8 cellular contexts compared by ENCODE assay signal in genomic region chr9:127450170-127450830, GRCh38. TPM values are rescaled to one million over a fixed set of nuclear protein-coding genes. Genes with fewer than 3 reads are reported as not detected.
DNase-seq lines count a peak whose midpoint lies in the region; ATAC-seq lines count a peak whose summit lies in the region.

No MANE protein-coding gene starts in this region.

- H3K4me2 ChIP-seq in skeletal muscle satellite cell (ENCODE audit: low read length), result peak overlapping the region; percentile 99

- POLR2A ChIA-PET in CD4-positive, alpha-beta memory T cell (lab: Charles Lee; ENCODE audit: partially characterized antibody), result interaction anchor here (0.8 to 4.1 kb wide), 40 partner anchors 10 to 800 kb away, joined by 3 to 67 read pairs (median 5); partner anchors contain the start of genes PTRH1, RALGPS1, SH2D3C and SLC2A8

- CTCF ChIA-PET in CD4-positive, alpha-beta memory T cell (lab: Charles Lee; ENCODE audit: partially characterized antibody), result interaction anchor here (0.9 to 1.4 kb wide), 5 partner anchors 11 to 226 kb away, joined by 3 to 6 read pairs (median 5); partner anchors contain the start of gene SLC2A8

- peaks cover 27 to 62% (median 38%) of the 10 kb centered on the region in 4 donors for H3K4me1 Mint-ChIP-seq in CD4-positive, alpha-beta memory T cell
- H3K4me1 Mint-ChIP-seq in activated naive CD8-positive, alpha-beta T cell treated with anti-CD3 and anti-CD28 coated beads for 36 hours, result peaks cover 39% of the 10 kb centered on the region

- H3K27me3 ChIP-seq in CD4-positive, alpha-beta memory T cell (ENCODE audit: insufficient read depth, low read length), result no peaks in the 10 kb centered on the region
- no peaks in the 10 kb centered on the region for H3K27me3 ChIP-seq in skeletal muscle satellite cell (ENCODE audit: control insufficient read depth, insufficient read depth, low read length)

- peak overlapping the region; percentile 95 to 99 (median 96) for H3K4me3 Mint-ChIP-seq in CD4-positive, alpha-beta memory T cell
- peak overlapping the region; percentile 96 for H3K4me3 Mint-ChIP-seq in activated naive CD8-positive, alpha-beta T cell treated with anti-CD3 and anti-CD28 coated beads for 36 hours

- intact Hi-C loops in CD4-positive, alpha-beta memory T cell (cut with micrococcal nuclease), result loop anchor here (2.0 to 5.0 kb wide), 8 partner anchors 53 to 335 kb away; partner anchors contain the start of genes PTRH1, SLC2A8, TOR2A and TTC16
- intact Hi-C loops in posterior vena cava (cut with DNase I), result no loop called here

- H3K9me3 Mint-ChIP-seq in CD4-positive, alpha-beta memory T cell, result peaks cover 0 to 3% (median 0%) of the 10 kb centered on the region in 8 donors
- H3K9me3 Mint-ChIP-seq in activated naive CD8-positive, alpha-beta T cell treated with anti-CD3 and anti-CD28 coated beads for 36 hours, result peaks cover 8% of the 10 kb centered on the region

- H3K27ac ChIP-seq in CD4-positive, alpha-beta memory T cell (ENCODE audit: low read depth, low read length), result peak overlapping the region; percentile 83

- H3K36me3 Mint-ChIP-seq in CD4-positive, alpha-beta memory T cell, result peaks cover 37 to 66% of the 10 kb centered on the region in 2 donors
- H3K36me3 Mint-ChIP-seq in activated naive CD8-positive, alpha-beta T cell treated with anti-CD3 and anti-CD28 coated beads for 36 hours, result peaks cover 65% of the 10 kb centered on the region

- H3K9ac ChIP-seq in skeletal muscle satellite cell (ENCODE audit: low read depth, low read length), result peak overlapping the region; percentile 99

- H3K9me3 ChIP-seq in CD4-positive, alpha-beta memory T cell (ENCODE audit: control insufficient read depth in 1 of 2, low read length in 2 of 2), result no peaks in the 10 kb centered on the region
- peaks cover 9% of the 10 kb centered on the region for H3K9me3 ChIP-seq in skeletal muscle satellite cell (replicated peaks; ENCODE audit: low read length)

- peak overlapping the region; percentile 86 to 97 for H3K4me3 ChIP-seq in CD4-positive, alpha-beta memory T cell (ENCODE audit: low read length in 2 of 2)
- H3K4me3 ChIP-seq in skeletal muscle satellite cell (ENCODE audit: low read length), result peak overlapping the region; percentile 92

- DNase-seq in CD4-positive, alpha-beta memory T cell, result peak in 1 of 5 donors; percentile 22
- no peak for DNase-seq in activated naive CD8-positive, alpha-beta T cell treated with anti-CD3 and anti-CD28 coated beads for 36 hours
- peak; percentile 37 for DNase-seq in hepatic stellate cell (ENCODE audit: low spot score)
- no peak for DNase-seq in posterior vena cava (ENCODE audit: low spot score)
- no peak for DNase-seq in HuH-7.5 (ENCODE audit: low spot score)

- peak overlapping the region; percentile 95 to 98 (median 96) for H3K27ac Mint-ChIP-seq in CD4-positive, alpha-beta memory T cell
- H3K27ac Mint-ChIP-seq in activated naive CD8-positive, alpha-beta T cell treated with anti-CD3 and anti-CD28 coated beads for 36 hours, result peak overlapping the region; percentile 96

- H3K36me3 ChIP-seq in CD4-positive, alpha-beta memory T cell (ENCODE audit: insufficient read depth, low read length), result peaks cover 42% of the 10 kb centered on the region
- H3K36me3 ChIP-seq in skeletal muscle satellite cell (ENCODE audit: insufficient read depth, low read length), result peaks cover 63% of the 10 kb centered on the region

- ATAC-seq in HG03354 (IDR thresholded peaks at IDR 0.05; ENCODE audit: poor library complexity, severe bottlenecking, unreplicated experiment) (peak; percentile 3), HG02870 (IDR thresholded peaks at IDR 0.05; ENCODE audit: unreplicated experiment) (no peak)

- peaks cover 29% of the 10 kb centered on the region for H3K4me1 ChIP-seq in CD4-positive, alpha-beta memory T cell (ENCODE audit: insufficient read depth, low read length)
- peaks cover 23% of the 10 kb centered on the region for H3K4me1 ChIP-seq in skeletal muscle satellite cell (ENCODE audit: control insufficient read depth, insufficient read depth, low read length)

- H3K27me3 Mint-ChIP-seq in CD4-positive, alpha-beta memory T cell, result no peaks in the 10 kb centered on the region
- H3K27me3 Mint-ChIP-seq in activated naive CD8-positive, alpha-beta T cell treated with anti-CD3 and anti-CD28 coated beads for 36 hours, result peaks cover 18% of the 10 kb centered on the region

RNA-seq across cellular contexts. Expression of gene RPL12, which starts 0.9 kb away (rescaled TPM):
- total RNA-seq in CD4-positive, alpha-beta memory T cell, result 1,000 to 10,000 TPM; 1,622 to 1,664 TPM
- polyA plus RNA-seq in CD4-positive, alpha-beta memory T cell, result 1,000 to 10,000 TPM; 1,304 to 1,786 TPM
- 1,000 to 10,000 TPM; 2,007 to 2,108 TPM for total RNA-seq in activated naive CD8-positive, alpha-beta T cell treated with anti-CD3 and anti-CD28 coated beads for 36 hours
- 1,517 and 2,392 TPM in 2 replicates for total RNA-seq in skeletal muscle satellite cell (2012; rRNA removed)
- 1,000 to 10,000 TPM in 1 of 2 donors, 100 to 1,000 TPM in 1; 993 to 1,044 TPM for total RNA-seq in posterior vena cava

RNA-seq across cellular contexts. Expression of gene LRSAM1, which starts 1.0 kb away (rescaled TPM):
- 10 to 100 TPM; 30.5 to 31.3 TPM for total RNA-seq in CD4-positive, alpha-beta memory T cell
- 1 to 10 TPM; 4.3 to 9.2 TPM for polyA plus RNA-seq in CD4-positive, alpha-beta memory T cell
- total RNA-seq in activated naive CD8-positive, alpha-beta T cell treated with anti-CD3 and anti-CD28 coated beads for 36 hours, result 10 to 100 TPM; 17.7 to 20.7 TPM
- 9.9 and 14.4 TPM in 2 replicates for total RNA-seq in skeletal muscle satellite cell (2012; rRNA removed)
- total RNA-seq in posterior vena cava, result 10 to 100 TPM; 15.6 to 16.9 TPM

RNA-seq across cellular contexts. Expression of gene ZNF79, which starts 26.1 kb away (rescaled TPM):
- total RNA-seq in CD4-positive, alpha-beta memory T cell, result 10 to 100 TPM; 22.2 to 22.5 TPM
- 1 to 10 TPM; 1.0 to 5.8 TPM for polyA plus RNA-seq in CD4-positive, alpha-beta memory T cell
- total RNA-seq in activated naive CD8-positive, alpha-beta T cell treated with anti-CD3 and anti-CD28 coated beads for 36 hours, result 1 to 10 TPM; 7.7 to 8.6 TPM
- total RNA-seq in skeletal muscle satellite cell (2012; rRNA removed), result 5.9 and 6.3 TPM in 2 replicates
- 1 to 10 TPM; 6.5 to 8.0 TPM for total RNA-seq in posterior vena cava

RNA-seq across cellular contexts. Expression of gene SLC2A8, which starts 53.3 kb away (rescaled TPM):
- total RNA-seq in CD4-positive, alpha-beta memory T cell, result 1 to 10 TPM; 2.1 to 2.3 TPM
- 1 to 10 TPM; 1.1 to 3.2 TPM for polyA plus RNA-seq in CD4-positive, alpha-beta memory T cell
- total RNA-seq in activated naive CD8-positive, alpha-beta T cell treated with anti-CD3 and anti-CD28 coated beads for 36 hours, result 1 to 10 TPM; 1.0 to 1.9 TPM
- 1.1 and 1.8 TPM in 2 replicates for total RNA-seq in skeletal muscle satellite cell (2012; rRNA removed)
- total RNA-seq in posterior vena cava, result 10 to 100 TPM; 10.4 to 16.3 TPM
